Comparison of ENCODE assay signal across 1 cellular context in genomic region chr20:3339571-3339970, GRCh38.
TF ChIP-seq lines count a peak whose summit lies in the region.

No MANE protein-coding gene starts in this region.

TF ChIP-seq in GM23338, 12 proteins besides CTCF, POLR2A, EP300 and RAD21 (continued from another document):
- TF ChIP-seq, protein P1, sequence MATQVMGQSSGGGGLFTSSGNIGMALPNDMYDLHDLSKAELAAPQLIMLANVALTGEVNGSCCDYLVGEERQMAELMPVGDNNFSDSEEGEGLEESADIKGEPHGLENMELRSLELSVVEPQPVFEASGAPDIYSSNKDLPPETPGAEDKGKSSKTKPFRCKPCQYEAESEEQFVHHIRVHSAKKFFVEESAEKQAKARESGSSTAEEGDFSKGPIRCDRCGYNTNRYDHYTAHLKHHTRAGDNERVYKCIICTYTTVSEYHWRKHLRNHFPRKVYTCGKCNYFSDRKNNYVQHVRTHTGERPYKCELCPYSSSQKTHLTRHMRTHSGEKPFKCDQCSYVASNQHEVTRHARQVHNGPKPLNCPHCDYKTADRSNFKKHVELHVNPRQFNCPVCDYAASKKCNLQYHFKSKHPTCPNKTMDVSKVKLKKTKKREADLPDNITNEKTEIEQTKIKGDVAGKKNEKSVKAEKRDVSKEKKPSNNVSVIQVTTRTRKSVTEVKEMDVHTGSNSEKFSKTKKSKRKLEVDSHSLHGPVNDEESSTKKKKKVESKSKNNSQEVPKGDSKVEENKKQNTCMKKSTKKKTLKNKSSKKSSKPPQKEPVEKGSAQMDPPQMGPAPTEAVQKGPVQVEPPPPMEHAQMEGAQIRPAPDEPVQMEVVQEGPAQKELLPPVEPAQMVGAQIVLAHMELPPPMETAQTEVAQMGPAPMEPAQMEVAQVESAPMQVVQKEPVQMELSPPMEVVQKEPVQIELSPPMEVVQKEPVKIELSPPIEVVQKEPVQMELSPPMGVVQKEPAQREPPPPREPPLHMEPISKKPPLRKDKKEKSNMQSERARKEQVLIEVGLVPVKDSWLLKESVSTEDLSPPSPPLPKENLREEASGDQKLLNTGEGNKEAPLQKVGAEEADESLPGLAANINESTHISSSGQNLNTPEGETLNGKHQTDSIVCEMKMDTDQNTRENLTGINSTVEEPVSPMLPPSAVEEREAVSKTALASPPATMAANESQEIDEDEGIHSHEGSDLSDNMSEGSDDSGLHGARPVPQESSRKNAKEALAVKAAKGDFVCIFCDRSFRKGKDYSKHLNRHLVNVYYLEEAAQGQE (IDR thresholded peaks at IDR 0.05; ENCODE audit: unreplicated experiment), result no peak
- TF ChIP-seq POLR2AphosphoS5 (IDR thresholded peaks at IDR 0.05; ENCODE audit: low read depth), result no peak
- no peak for TF ChIP-seq JUNB (IDR thresholded peaks at IDR 0.05; ENCODE audit: unreplicated experiment)
- no peak for TF ChIP-seq EZH2phosphoT487 (IDR thresholded peaks at IDR 0.05; ENCODE audit: unreplicated experiment)
- TF ChIP-seq ZNF331 (CRISPR knock-in tag; IDR thresholded peaks at IDR 0.05; ENCODE audit: low read depth), result no peak
- TF ChIP-seq ETS1 (IDR thresholded peaks at IDR 0.05), result no peak
- no peak for TF ChIP-seq EZH2 (IDR thresholded peaks at IDR 0.05; ENCODE audit: low read depth, unreplicated experiment)
- no peak for TF ChIP-seq NANOG (IDR thresholded peaks at IDR 0.05; ENCODE audit: borderline replicate concordance)
